1 cellular context compared by ENCODE assay signal in the genomic region with DNA sequence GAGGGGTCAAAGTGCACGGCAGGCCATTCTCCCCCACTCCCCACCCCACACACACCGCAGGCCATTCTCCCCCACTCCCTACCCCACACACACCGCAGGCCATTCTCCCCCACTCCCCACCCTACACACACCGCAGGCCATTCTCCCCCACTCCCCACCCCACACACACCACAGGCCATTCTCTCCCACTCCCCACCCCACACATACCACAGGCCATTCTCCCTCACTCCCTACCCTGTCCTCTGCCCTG.
TF ChIP-seq lines count a peak whose summit lies in the region.

No MANE protein-coding gene starts in this region.

TF ChIP-seq in IMR-90, 13 proteins besides CTCF, POLR2A, EP300 and RAD21:
- no peak for TF ChIP-seq MAZ (IDR thresholded peaks at IDR 0.05; ENCODE audit: borderline replicate concordance, low read depth, low read length)
- no peak for TF ChIP-seq SMC3 (IDR thresholded peaks at IDR 0.05; ENCODE audit: low read depth, low read length)
- TF ChIP-seq, protein P1, sequence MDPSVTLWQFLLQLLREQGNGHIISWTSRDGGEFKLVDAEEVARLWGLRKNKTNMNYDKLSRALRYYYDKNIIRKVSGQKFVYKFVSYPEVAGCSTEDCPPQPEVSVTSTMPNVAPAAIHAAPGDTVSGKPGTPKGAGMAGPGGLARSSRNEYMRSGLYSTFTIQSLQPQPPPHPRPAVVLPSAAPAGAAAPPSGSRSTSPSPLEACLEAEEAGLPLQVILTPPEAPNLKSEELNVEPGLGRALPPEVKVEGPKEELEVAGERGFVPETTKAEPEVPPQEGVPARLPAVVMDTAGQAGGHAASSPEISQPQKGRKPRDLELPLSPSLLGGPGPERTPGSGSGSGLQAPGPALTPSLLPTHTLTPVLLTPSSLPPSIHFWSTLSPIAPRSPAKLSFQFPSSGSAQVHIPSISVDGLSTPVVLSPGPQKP (IDR thresholded peaks at IDR 0.05; ENCODE audit: borderline replicate concordance, low read depth, low read length) = no peak
- no peak for TF ChIP-seq CEBPB (IDR thresholded peaks at IDR 0.05; ENCODE audit: low read depth, low read length)
- no peak for TF ChIP-seq BHLHE40 (IDR thresholded peaks at IDR 0.05; ENCODE audit: low read depth, low read length)
